24 cellular contexts compared by ENCODE assay signal in genomic region chr3:133871368-133872090, GRCh38.
"Had no signal": no experiment of that assay in that cellular context is flagged by ENCODE, and none has a peak within 500 bp of the region (broad histone marks: within the 10 kb centered on the region; RNA-seq: fewer than 3 reads in every experiment).

No MANE protein-coding gene starts in this region.

- H3K27me3 ChIP-seq: cardiac muscle cell, MG63 had no signal

- H3K4me3 Mint-ChIP-seq: activated CD4-positive, alpha-beta T cell treated with anti-CD3 and anti-CD28 coated beads, Interleukin-2, amount 10 ng/mL, durations not matched to agents 24 days and 14 days; activated CD8-positive, alpha-beta memory T cell treated with anti-CD3 and anti-CD28 coated beads, Interleukin-2, amount 10 ng/mL, durations not matched to agents 7 days and 5 days; activated naive CD4-positive, alpha-beta T cell treated with anti-CD3 and anti-CD28 coated beads, Interleukin-2, amount 50 U/mL, for 24 hours; activated T-cell treated with anti-CD3 and anti-CD28 coated beads, Interleukin-2, amount 50 U/mL, for 24 hours; activated T-helper 1 cell treated with anti-CD3 and anti-CD28 coated beads, Interleukin-12 subunit alpha, Interleukin-12 subunit beta, Interleukin-2, Interleukin-4 antibody, amounts not matched to agents 30 ng/mL and 10 ng/mL and 1 ng/mL, durations not matched to agents 14 hours and 24 hours and 36 hours; brain; T-helper 17 cell; WTC11 had no signal

- H3K36me3 ChIP-seq: cardiac muscle cell, MG63 had no signal

- H3K27ac Mint-ChIP-seq: activated CD4-positive, alpha-beta T cell treated with anti-CD3 and anti-CD28 coated beads, Interleukin-2, amount 10 ng/mL, durations not matched to agents 24 days and 14 days; activated CD8-positive, alpha-beta memory T cell treated with anti-CD3 and anti-CD28 coated beads, Interleukin-2, amount 10 ng/mL, durations not matched to agents 7 days and 5 days; activated naive CD4-positive, alpha-beta T cell treated with anti-CD3 and anti-CD28 coated beads, Interleukin-2, amount 50 U/mL, for 24 hours; activated T-cell treated with anti-CD3 and anti-CD28 coated beads, Interleukin-2, amount 50 U/mL, for 24 hours; activated T-helper 1 cell treated with anti-CD3 and anti-CD28 coated beads, Interleukin-12 subunit alpha, Interleukin-12 subunit beta, Interleukin-2, Interleukin-4 antibody, amounts not matched to agents 30 ng/mL and 10 ng/mL and 1 ng/mL, durations not matched to agents 14 hours and 24 hours and 36 hours; T-helper 17 cell; WTC11 had no signal

- H3K9me3 ChIP-seq: MG63 had no signal

- H3K4me1 Mint-ChIP-seq: activated CD4-positive, alpha-beta T cell treated with anti-CD3 and anti-CD28 coated beads, Interleukin-2, amount 10 ng/mL, durations not matched to agents 24 days and 14 days; activated naive CD4-positive, alpha-beta T cell treated with anti-CD3 and anti-CD28 coated beads, Interleukin-2, amount 50 U/mL, for 24 hours had no signal

- ATAC-seq: activated CD8-positive, alpha-beta memory T cell treated with anti-CD3 and anti-CD28 coated beads, Interleukin-2, amount 10 ng/mL, durations not matched to agents 7 days and 5 days; PC-3; T-helper 17 cell had no signal

- DNase-seq: activated CD4-positive, alpha-beta T cell treated with anti-CD3 and anti-CD28 coated beads for 1 hour; activated CD4-positive, alpha-beta T cell treated with anti-CD3 and anti-CD28 coated beads, Interleukin-2, amount 10 ng/mL, durations not matched to agents 24 days and 14 days; activated CD4-positive, alpha-beta T cell treated with anti-CD3 and anti-CD28 coated beads, Interleukin-2, amount 50 U/mL, for 48 hours; activated CD8-positive, alpha-beta memory T cell treated with anti-CD3 and anti-CD28 coated beads, Interleukin-2, amount 10 ng/mL, durations not matched to agents 7 days and 5 days; activated effector memory CD4-positive, alpha-beta T cell treated with Interleukin-2 at 50 U/mL for 16 hours; activated naive CD4-positive, alpha-beta T cell; activated T-cell treated with anti-CD3 and anti-CD28 coated beads, Interleukin-2, amount 50 U/mL, for 24 hours; MG63; MV-4-11; NCI-H1092 treated with DMSO at 0.1 percent for 48 hours; NCI-H1417 treated with DMSO at 0.1 percent for 48 hours; NCI-H1694; NCI-H2029; NCI-H510A treated with DMSO at 0.1 percent for 48 hours; NCI-H69; PC-3; SHP77 treated with DMSO at 0.1 percent for 48 hours; T-helper 17 cell; T-helper 9 cell had no signal

- H3K27ac ChIP-seq: cardiac muscle cell had no signal

- H3K4me3 ChIP-seq: cardiac muscle cell, MG63 had no signal

- H3K36me3 Mint-ChIP-seq: activated CD8-positive, alpha-beta memory T cell treated with anti-CD3 and anti-CD28 coated beads, Interleukin-2, amount 10 ng/mL, durations not matched to agents 7 days and 5 days; activated naive CD4-positive, alpha-beta T cell treated with anti-CD3 and anti-CD28 coated beads, Interleukin-2, amount 50 U/mL, for 24 hours; WTC11 had no signal

- H3K9me3 Mint-ChIP-seq: activated CD4-positive, alpha-beta T cell treated with anti-CD3 and anti-CD28 coated beads, Interleukin-2, amount 10 ng/mL, durations not matched to agents 24 days and 14 days; activated naive CD4-positive, alpha-beta T cell treated with anti-CD3 and anti-CD28 coated beads, Interleukin-2, amount 50 U/mL, for 24 hours; activated T-cell treated with anti-CD3 and anti-CD28 coated beads, Interleukin-2, amount 50 U/mL, for 24 hours; activated T-helper 1 cell treated with anti-CD3 and anti-CD28 coated beads, Interleukin-12 subunit alpha, Interleukin-12 subunit beta, Interleukin-2, Interleukin-4 antibody, amounts not matched to agents 30 ng/mL and 10 ng/mL and 1 ng/mL, durations not matched to agents 14 hours and 24 hours and 36 hours; WTC11 had no signal
